Comparison of ENCODE assay signal across 1 cellular context in genomic region chr1:56645663-56646330, GRCh38.
TF ChIP-seq lines count a peak whose summit lies in the region.

No MANE protein-coding gene starts in this region.

TF ChIP-seq in H1, 55 proteins besides CTCF, POLR2A, EP300 and RAD21 (continued from another document):
- no peak for TF ChIP-seq EZH2 (IDR thresholded peaks at IDR 0.05; ENCODE audit: low read depth, low read length, severe bottlenecking)
- TF ChIP-seq, protein P1, sequence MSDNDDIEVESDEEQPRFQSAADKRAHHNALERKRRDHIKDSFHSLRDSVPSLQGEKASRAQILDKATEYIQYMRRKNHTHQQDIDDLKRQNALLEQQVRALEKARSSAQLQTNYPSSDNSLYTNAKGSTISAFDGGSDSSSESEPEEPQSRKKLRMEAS (IDR thresholded peaks at IDR 0.05), result no peak
- no peak for TF ChIP-seq JUN (IDR thresholded peaks at IDR 0.05; ENCODE audit: low read depth, low read length)
- TF ChIP-seq BACH1 (IDR thresholded peaks at IDR 0.05; ENCODE audit: low read length), result no peak
- TF ChIP-seq KDM5A (IDR thresholded peaks at IDR 0.05; ENCODE audit: low read length), result no peak
- no peak for TF ChIP-seq CHD7 (IDR thresholded peaks at IDR 0.05; ENCODE audit: insufficient replicate concordance, low read length)
- TF ChIP-seq PHF8 (conservative IDR thresholded peaks at IDR 0.05; ENCODE audit: low read depth, low read length), result no peak
- no peak for TF ChIP-seq GABPA (IDR thresholded peaks at IDR 0.05; ENCODE audit: borderline replicate concordance, insufficient read depth, low read length)
- no peak for TF ChIP-seq RXRA (IDR thresholded peaks at IDR 0.05; ENCODE audit: insufficient read depth, low read depth, low read length)
- TF ChIP-seq NANOG (IDR thresholded peaks at IDR 0.05; ENCODE audit: insufficient read depth, low read depth, low read length, poor library complexity, severe bottlenecking), result no peak
- no peak for TF ChIP-seq BRCA1 (IDR thresholded peaks at IDR 0.05; ENCODE audit: low read depth, low read length)
- no peak for TF ChIP-seq RNF2 (IDR thresholded peaks at IDR 0.05; ENCODE audit: borderline replicate concordance, low read depth, low read length, missing control alignments, poor library complexity, severe bottlenecking)
- TF ChIP-seq CREB1 (IDR thresholded peaks at IDR 0.05), result no peak
- TF ChIP-seq SAP30 (IDR thresholded peaks at IDR 0.05; ENCODE audit: insufficient read depth, insufficient replicate concordance, low read length), result peak; percentile 24
- TF ChIP-seq ASH2L (IDR thresholded peaks at IDR 0.05; ENCODE audit: low read length), result peak; percentile 6
- no peak for TF ChIP-seq ZNF274 (IDR thresholded peaks at IDR 0.05; ENCODE audit: borderline replicate concordance, extremely low read depth, low read length)
- TF ChIP-seq CEBPB (IDR thresholded peaks at IDR 0.05; ENCODE audit: low read depth, low read length), result no peak
- TF ChIP-seq KDM4A (IDR thresholded peaks at IDR 0.05; ENCODE audit: low read depth, low read length, severe bottlenecking), result peak; percentile 73
- no peak for TF ChIP-seq SIRT6 (IDR thresholded peaks at IDR 0.05; ENCODE audit: low read length)
- no peak for TF ChIP-seq CHD2 (IDR thresholded peaks at IDR 0.05; ENCODE audit: low read length)
- TF ChIP-seq TBP (IDR thresholded peaks at IDR 0.05; ENCODE audit: low read depth, low read length), result no peak
- no peak for TF ChIP-seq GTF2F1 (IDR thresholded peaks at IDR 0.05; ENCODE audit: borderline replicate concordance, low read depth, low read length)
- no peak for TF ChIP-seq SP1 (IDR thresholded peaks at IDR 0.05; ENCODE audit: low read depth, low read length)
- no peak for TF ChIP-seq BCL11A (IDR thresholded peaks at IDR 0.05; ENCODE audit: low read depth in 2 of 2, low read length in 2 of 2)
- no peak for TF ChIP-seq CHD1 (IDR thresholded peaks at IDR 0.05; ENCODE audit: low read depth, low read length)
- TF ChIP-seq TEAD4 (IDR thresholded peaks at IDR 0.05; ENCODE audit: low read depth, low read length), result peak; percentile 34; the same call in 1 of the 2 replicates
- no peak for TF ChIP-seq TAF7 (optimal IDR thresholded peaks at IDR 0.05; ENCODE audit: borderline replicate concordance, low read depth, low read length)
- peak in 1 of 2 experiments; percentile 19; a peak in 1 of 4 replicates for TF ChIP-seq SIN3A (conservative IDR thresholded peaks at IDR 0.05 in 1 of 2, IDR thresholded peaks at IDR 0.05 in 1 of 2; ENCODE audit: low read depth in 1 of 2, low read length in 2 of 2)
- no peak for TF ChIP-seq HDAC6 (IDR thresholded peaks at IDR 0.05; ENCODE audit: low read depth, low read length)
- no peak for TF ChIP-seq POU5F1 (IDR thresholded peaks at IDR 0.05; ENCODE audit: low read depth, low read length)
- TF ChIP-seq, protein P2, sequence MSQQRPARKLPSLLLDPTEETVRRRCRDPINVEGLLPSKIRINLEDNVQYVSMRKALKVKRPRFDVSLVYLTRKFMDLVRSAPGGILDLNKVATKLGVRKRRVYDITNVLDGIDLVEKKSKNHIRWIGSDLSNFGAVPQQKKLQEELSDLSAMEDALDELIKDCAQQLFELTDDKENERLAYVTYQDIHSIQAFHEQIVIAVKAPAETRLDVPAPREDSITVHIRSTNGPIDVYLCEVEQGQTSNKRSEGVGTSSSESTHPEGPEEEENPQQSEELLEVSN (IDR thresholded peaks at IDR 0.05), result no peak
- TF ChIP-seq JUND (IDR thresholded peaks at IDR 0.05; ENCODE audit: low read length), result no peak
- peak; percentile 48 for TF ChIP-seq YY1 (IDR thresholded peaks at IDR 0.05; ENCODE audit: low read depth, low read length)
- no peak for TF ChIP-seq CBX5 (IDR thresholded peaks at IDR 0.05; ENCODE audit: low read depth, low read length)
- TF ChIP-seq RFX5 (IDR thresholded peaks at IDR 0.05; ENCODE audit: borderline replicate concordance, low read depth, low read length), result no peak
- TF ChIP-seq ATF3 (IDR thresholded peaks at IDR 0.05; ENCODE audit: insufficient read depth, low read depth, low read length), result no peak
- TF ChIP-seq TCF12 (IDR thresholded peaks at IDR 0.05; ENCODE audit: low read depth, low read length), result no peak
- no peak for TF ChIP-seq SRF (IDR thresholded peaks at IDR 0.05; ENCODE audit: low read depth, low read length)
- no peak for TF ChIP-seq MAFK (IDR thresholded peaks at IDR 0.05; ENCODE audit: low read depth, low read length)
- TF ChIP-seq CTBP2 (IDR thresholded peaks at IDR 0.05; ENCODE audit: borderline replicate concordance, insufficient read depth, insufficient read length, low read length), result peak; percentile 2
- 0 out of 2 replicates have a peak, but pooled peaks have one; percentile 20 for TF ChIP-seq TAF1 (IDR thresholded peaks at IDR 0.05; ENCODE audit: low read depth, low read length)
- TF ChIP-seq RBBP5 (IDR thresholded peaks at IDR 0.05; ENCODE audit: borderline replicate concordance, low read depth, low read length), result no peak; the same call in 1 of the 2 replicates
- no peak for TF ChIP-seq SP2 (IDR thresholded peaks at IDR 0.05; ENCODE audit: low read length)
- TF ChIP-seq USF2 (IDR thresholded peaks at IDR 0.05; ENCODE audit: low read length), result no peak
